Comparison of ENCODE assay signal across 9 cellular contexts in genomic region chr2:217988014-217988839, GRCh38. TPM values are rescaled to one million over a fixed set of nuclear protein-coding genes. Genes with fewer than 3 reads are reported as not detected.
DNase-seq lines count a peak whose midpoint lies in the region; ATAC-seq and TF ChIP-seq lines count a peak whose summit lies in the region.
"Had no signal": no experiment of that assay in that cellular context is flagged by ENCODE, and none has a peak within 500 bp of the region (broad histone marks: within the 10 kb centered on the region; RNA-seq: fewer than 3 reads in every experiment).

No MANE protein-coding gene starts in this region.

- H3K9me3 Mint-ChIP-seq in nephron progenitor cell = no peaks in the 10 kb centered on the region
- H3K9me3 Mint-ChIP-seq: dendritic cell treated with granulocyte-macrophage colony-stimulating factor and Interleukin-4, amounts not matched to agents 40 ng/mL and 50 ng/mL, for 4 days had no signal

- no peaks in the 10 kb centered on the region for H3K36me3 ChIP-seq in OCI-LY7 (ENCODE audit: insufficient read depth, low read length)

- H4K20me1 ChIP-seq in OCI-LY7 (ENCODE audit: insufficient read depth, low read length) = no peaks in the 10 kb centered on the region

- peaks cover 19% of the 10 kb centered on the region for H3K27me3 Mint-ChIP-seq in nephron progenitor cell (ENCODE audit: low read depth, poor library complexity)

- H3K27me3 ChIP-seq in foreskin keratinocyte = peaks cover 2% of the 10 kb centered on the region

- DNase-seq in ELF-1 (ENCODE audit: low read depth, low spot score) = peak; percentile 97
- peak; percentile 58 for DNase-seq in OCI-LY7 (ENCODE audit: low spot score)
- DNase-seq in activated T-helper 1 cell treated with anti-CD3 and anti-CD28 coated beads, Interleukin-2, amount 50 U/mL, for 16 hours (ENCODE audit: low read depth in 1 of 2, low spot score in 1 of 2) = peak; percentile 10 to 13
- DNase-seq in foreskin keratinocyte = peak; percentile 50 to 75
- peak; percentile 94 for DNase-seq in nephron progenitor cell
- peak; percentile 47 for DNase-seq in stromal cell of bone marrow (ENCODE audit: low read depth)

- H3K4me1 ChIP-seq in OCI-LY7 (ENCODE audit: insufficient read depth, low read length, poor library complexity, severe bottlenecking) (no peaks in the 10 kb centered on the region), foreskin keratinocyte (peaks cover 4% of the 10 kb centered on the region)

- no peaks in the 10 kb centered on the region for H3K79me2 ChIP-seq in OCI-LY7 (ENCODE audit: insufficient read depth, low read depth, low read length)

- H3K4me1 Mint-ChIP-seq in nephron progenitor cell = peaks cover 19% of the 10 kb centered on the region

- CTCF ChIA-PET in OCI-LY7 (lab: Charles Lee; ENCODE audit: unreplicated experiment) = no interaction called here

- no peak overlapping the region for H2AFZ ChIP-seq in OCI-LY7 (ENCODE audit: low read length)

- no peak overlapping the region for H3K27ac Mint-ChIP-seq in nephron progenitor cell
- H3K27ac Mint-ChIP-seq: dendritic cell treated with granulocyte-macrophage colony-stimulating factor and Interleukin-4, amounts not matched to agents 40 ng/mL and 50 ng/mL, for 4 days had no signal

- no peak overlapping the region for H3K4me3 Mint-ChIP-seq in nephron progenitor cell
- H3K4me3 Mint-ChIP-seq: dendritic cell treated with granulocyte-macrophage colony-stimulating factor and Interleukin-4, amounts not matched to agents 40 ng/mL and 50 ng/mL, for 4 days had no signal

- BruUV-seq in OCI-LY7 (replicated peaks; lab: Mats Ljungman, UMichigan) = no TSS peak

- ATAC-seq in HG03280 (IDR thresholded peaks at IDR 0.05; ENCODE audit: unreplicated experiment) = peak; percentile 47
- peak; percentile 74 for ATAC-seq in foreskin keratinocyte
- ATAC-seq in HG03097 (IDR thresholded peaks at IDR 0.05; ENCODE audit: low FRiP score, unreplicated experiment) = no peak

- no peaks in the 10 kb centered on the region for H3K9me2 ChIP-seq in OCI-LY7 (ENCODE audit: insufficient read depth, low read length)

- no peak overlapping the region for H3K4me3 ChIP-seq in OCI-LY7 (ENCODE audit: low read depth, low read length, poor library complexity, severe bottlenecking)

- H3K4me2 ChIP-seq in OCI-LY7 (ENCODE audit: low read length) = no peak overlapping the region

- POLR2A ChIA-PET in OCI-LY7 (lab: Charles Lee) = no interaction called here

- no peaks in the 10 kb centered on the region for H3K36me3 Mint-ChIP-seq in nephron progenitor cell (ENCODE audit: low read depth)

- peak; percentile 85 for TF ChIP-seq CTCF in OCI-LY7 (conservative IDR thresholded peaks at IDR 0.05; ENCODE audit: low read length)
- peak; percentile 87 for TF ChIP-seq CTCF in foreskin keratinocyte (conservative IDR thresholded peaks at IDR 0.05)
- peak; percentile 87 for TF ChIP-seq CTCF in nephron progenitor cell (IDR thresholded peaks at IDR 0.05)

- H3K9me3 ChIP-seq in OCI-LY7 (ENCODE audit: low read length) = no peaks in the 10 kb centered on the region

- H3K27ac ChIP-seq in OCI-LY7 (ENCODE audit: low read depth, low read length, poor library complexity, severe bottlenecking) (no peak overlapping the region), foreskin keratinocyte (no peak overlapping the region)

- intact Hi-C loops in OCI-LY7 (cut with micrococcal nuclease; ENCODE audit: unreplicated experiment) = loop anchor here (1.0 to 2.0 kb wide), 2 partner anchors 199 to 203 kb away; no protein-coding TSS in a partner anchor

RNA-seq across cellular contexts. Expression of gene TNS1, which starts 14.6 kb away (rescaled TPM):
- total RNA-seq in OCI-LY7 (2014; rRNA removed; shearing (Covaris generic)) = not detected in 2 replicates
- not detected in 2 replicates for total RNA-seq in OCI-LY7 (2022)
- 1.8 and 4.3 TPM in 2 replicates for total RNA-seq in foreskin keratinocyte
- polyA plus RNA-seq in foreskin keratinocyte = 0.69 and 0.78 TPM in 2 replicates

Comparison
In these comparisons a context has a peak if more than half of its experiments do, and no peak if none do; other contexts are left out.
1. DNase-seq: peak in every context shown above with its lines; median percentile 97 in ELF-1; 94 in nephron progenitor cell; 62 in foreskin keratinocyte; 58 in OCI-LY7; 47 in stromal cell of bone marrow; 12 in activated T-helper 1 cell treated with anti-CD3 and anti-CD28 coated beads, Interleukin-2, amount 50 U/mL, for 16 hours.